14 cellular contexts compared by ENCODE assay signal in genomic region chrX:9291666-9292065, GRCh38.
DNase-seq lines count a peak whose midpoint lies in the region; ATAC-seq, FAIRE-seq and TF ChIP-seq lines count a peak whose summit lies in the region.
"Had no signal": no experiment of that assay in that cellular context is flagged by ENCODE, and none has a peak within 500 bp of the region (broad histone marks: within the 10 kb centered on the region; RNA-seq: fewer than 3 reads in every experiment).

No MANE protein-coding gene starts in this region.

- H3K4me1 ChIP-seq in HUES6 (ENCODE audit: control insufficient read depth, insufficient read depth, low read length): peaks cover 43% of the 10 kb centered on the region
- H3K4me1 ChIP-seq in neural progenitor cell: no peaks in the 10 kb centered on the region

- peak overlapping the region; percentile 41 for H3K9ac ChIP-seq in HUES6 (ENCODE audit: low read length)
- no peak overlapping the region for H3K9ac ChIP-seq in neural progenitor cell

- H3K4me3 ChIP-seq in HUES6 (ENCODE audit: low read depth, low read length): peak overlapping the region; percentile 62
- no peak overlapping the region for H3K4me3 ChIP-seq in neural progenitor cell

- peak overlapping the region in 4 of 5 experiments; percentile 3 to 70 (median 62) for H3K4me3 Mint-ChIP-seq in brain
- peak overlapping the region; percentile 65 for H3K4me3 Mint-ChIP-seq in neural progenitor cell
- H3K4me3 Mint-ChIP-seq: activated T-cell treated with anti-CD3 and anti-CD28 coated beads, Interleukin-2, amount 50 U/mL, for 4 hours had no signal

- no peaks in the 10 kb centered on the region for H3K79me2 ChIP-seq in neural progenitor cell (ENCODE audit: low read depth)

- H3K36me3 ChIP-seq in HUES6 (ENCODE audit: control insufficient read depth, insufficient read depth, low read length) (no peaks in the 10 kb centered on the region), neural progenitor cell (no peaks in the 10 kb centered on the region)

- peaks cover 63% of the 10 kb centered on the region for H3K4me1 Mint-ChIP-seq in brain
- peaks cover 56% of the 10 kb centered on the region for H3K4me1 Mint-ChIP-seq in neural progenitor cell

- DNase-seq in NCI-H2107 treated with DMSO at 0.1 percent for 48 hours (lab: John Stamatoyannopoulos, UW; ENCODE audit: unreplicated experiment): peak; percentile 99
- DNase-seq in neural progenitor cell (ENCODE audit: low spot score): peak; percentile 77
- no peak for DNase-seq in stimulated activated CD4-positive, alpha-beta T cell treated with anti-CD3 and anti-CD28 coated beads, Interleukin-4, amount 100 ng/mL, for 4 hours
- DNase-seq in urothelium cell line (ENCODE audit: low spot score): no peak
- DNase-seq: activated T-cell treated with anti-CD3 and anti-CD28 coated beads, Interleukin-2, amount 50 U/mL, for 4 hours; CD4-positive, CD25-positive, alpha-beta regulatory T cell; hippocampal formation; MV-4-11 had no signal

- ATAC-seq in HG03378 (IDR thresholded peaks at IDR 0.05; ENCODE audit: unreplicated experiment): no peak
- no peak for ATAC-seq in HG02642 (IDR thresholded peaks at IDR 0.05; ENCODE audit: poor library complexity, unreplicated experiment)
- ATAC-seq: activated T-cell treated with anti-CD3 and anti-CD28 coated beads, Interleukin-2, amount 50 U/mL, for 4 hours; Right ventricle myocardium inferior had no signal

- no peaks in the 10 kb centered on the region for H3K9me3 Mint-ChIP-seq in brain
- H3K9me3 Mint-ChIP-seq in neural progenitor cell: no peaks in the 10 kb centered on the region
- H3K9me3 Mint-ChIP-seq: activated T-cell treated with anti-CD3 and anti-CD28 coated beads, Interleukin-2, amount 50 U/mL, for 4 hours had no signal

- peaks cover 18% of the 10 kb centered on the region for H3F3A ChIP-seq in neural progenitor cell (ENCODE audit: low read depth)

- no peak for TF ChIP-seq CTCF in brain (conservative IDR thresholded peaks at IDR 0.05)
- TF ChIP-seq CTCF in neural progenitor cell (IDR thresholded peaks at IDR 0.05): no peak

- H2AFZ ChIP-seq in neural progenitor cell (replicated peaks): no peak overlapping the region

- no peak overlapping the region for H3K27ac ChIP-seq in HUES6 (ENCODE audit: low read depth, low read length)
- no peak overlapping the region for H3K27ac ChIP-seq in neural progenitor cell

- H3K36me3 Mint-ChIP-seq in brain (no peaks in the 10 kb centered on the region), neural progenitor cell (no peaks in the 10 kb centered on the region)
- H3K36me3 Mint-ChIP-seq: CD4-positive, CD25-positive, alpha-beta regulatory T cell had no signal

- H4K20me1 ChIP-seq in neural progenitor cell (ENCODE audit: low read depth): no peaks in the 10 kb centered on the region

- H3K27me3 Mint-ChIP-seq in brain (peaks cover 11% of the 10 kb centered on the region), neural progenitor cell (ENCODE audit: insufficient read depth, low read depth) (peaks cover 17% of the 10 kb centered on the region)

- H3K27ac Mint-ChIP-seq in brain (peak overlapping the region in 3 of 5 experiments; percentile 40 to 59 (median 42)), neural progenitor cell (no peak overlapping the region)
- H3K27ac Mint-ChIP-seq: CD4-positive, CD25-positive, alpha-beta regulatory T cell had no signal

- H3K27me3 ChIP-seq in HUES6 (ENCODE audit: control insufficient read depth, insufficient read depth, low read length): peaks cover 24% of the 10 kb centered on the region
- H3K27me3 ChIP-seq in neural progenitor cell: peaks cover 41% of the 10 kb centered on the region

- FAIRE-seq in urothelium cell line (lab: Jason Lieb, UNC): no peak
- FAIRE-seq: GM19239 had no signal

- H3K4me2 ChIP-seq in neural progenitor cell: peak overlapping the region; percentile 57

- H3K9me3 ChIP-seq in HUES6 (ENCODE audit: control insufficient read depth, insufficient read depth, low read depth, low read length) (no peaks in the 10 kb centered on the region), neural progenitor cell (ENCODE audit: low read depth) (no peaks in the 10 kb centered on the region)

Comparison
In these comparisons a context has a peak if more than half of its experiments do, and no peak if none do; other contexts are left out.
1. DNase-seq: peak in NCI-H2107 treated with DMSO at 0.1 percent for 48 hours (single experiment) and neural progenitor cell (single experiment); none in stimulated activated CD4-positive, alpha-beta T cell treated with anti-CD3 and anti-CD28 coated beads, Interleukin-4, amount 100 ng/mL, for 4 hours (0 of 2) and urothelium cell line (single experiment).